19 cellular contexts compared by ENCODE assay signal in the genomic region with DNA sequence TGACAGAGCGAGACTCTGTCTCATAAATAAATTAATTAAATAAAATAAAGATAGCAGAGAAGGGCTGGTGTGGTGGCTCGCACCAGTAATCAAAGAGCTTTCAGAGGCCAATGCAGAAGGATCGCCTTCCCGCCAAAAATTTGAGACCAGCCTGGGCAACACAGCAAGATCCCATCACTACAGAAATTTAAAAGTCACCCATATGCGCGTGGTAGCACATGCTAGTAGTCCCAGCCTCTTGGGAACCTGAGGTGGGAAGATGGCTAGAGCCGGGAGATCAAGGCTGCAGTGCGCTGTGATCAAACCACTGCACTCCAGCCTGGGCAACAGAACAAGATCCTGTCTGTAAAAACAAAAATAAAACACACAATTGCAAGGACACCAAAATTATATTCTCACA. TPM values are rescaled to one million over a fixed set of nuclear protein-coding genes. Genes with fewer than 3 reads are reported as not detected.
A peak's percentile ranks its signal among the peaks of the same experiment; 100 is the strongest.
DNase-seq lines count a peak whose midpoint lies in the region; ATAC-seq and TF ChIP-seq lines count a peak whose summit lies in the region.
"Had no signal": no experiment of that assay in that cellular context is flagged by ENCODE, and none has a peak within 500 bp of the region (broad histone marks: within the 10 kb centered on the region; RNA-seq: fewer than 3 reads in every experiment).

No MANE protein-coding gene starts in this region.

- ATAC-seq in Panc1 (no peak), WTC11 (no peak)
- ATAC-seq: GM12878 had no signal

- DNase-seq in Panc1 (ENCODE audit: low read depth, low spot score) (no peak), WTC11 (ENCODE audit: low spot score) (no peak), osteoblast (ENCODE audit: insufficient read length, low spot score, missing footprints) (peak; percentile 25), spleen (peak; percentile 9), NCI-H82 (lab: John Stamatoyannopoulos, UW) (no peak), occipital lobe (lab: John Stamatoyannopoulos, UW) (no peak), NCI-H146 treated with DMSO at 0.1 percent for 48 hours (lab: John Stamatoyannopoulos, UW; ENCODE audit: unreplicated experiment) (no peak)
- DNase-seq: ACHN; BE2C; C1 segment of cervical spinal cord; CD4-positive, CD25-positive, alpha-beta regulatory T cell; CD8-positive, alpha-beta memory T cell; COR-L47; DMS 273 treated with DMSO at 0.1 percent for 48 hours; DMS53; DND-41; EL; H9 had no signal

- H3K27me3 ChIP-seq in Panc1 (ENCODE audit: control insufficient read depth, insufficient read depth, low read length) (no peaks in the 10 kb centered on the region), osteoblast (ENCODE audit: insufficient read depth, low read length) (no peaks in the 10 kb centered on the region), spleen (replicated peaks in 1 of 7) (no peaks in the 10 kb centered on the region)
- H3K27me3 ChIP-seq: BE2C had no signal

- peaks cover 21% of the 10 kb centered on the region for H4K20me1 ChIP-seq in osteoblast (ENCODE audit: insufficient read depth, low read length)

- no peak overlapping the region for H3K4me2 ChIP-seq in osteoblast (ENCODE audit: insufficient read depth, low read length)

- H3K36me3 ChIP-seq in Panc1 (ENCODE audit: control insufficient read depth, insufficient read depth, low read length) (peaks cover 4% of the 10 kb centered on the region; the same call in 1 of the 2 replicates), osteoblast (ENCODE audit: insufficient read depth, low read length) (peaks cover 20% of the 10 kb centered on the region), spleen (peaks cover 3 to 62% (median 28%) of the 10 kb centered on the region in 6 donors)

- no peaks in the 10 kb centered on the region for H3K4me1 Mint-ChIP-seq in WTC11

- CTCF ChIA-PET in Panc1 (lab: Charles Lee), result no interaction called here
- CTCF ChIA-PET in WTC11 (lab: Charles Lee), result interaction anchor here (1.4 kb wide), 1 partner anchor 53 kb away, joined by 4 read pairs; no protein-coding TSS in a partner anchor

- POLR2A ChIA-PET in Panc1 (lab: Charles Lee), result interaction anchor here (0.6 kb wide), 2 partner anchors 52 to 155 kb away, joined by 3 read pairs; no protein-coding TSS in a partner anchor
- POLR2A ChIA-PET in WTC11 (lab: Charles Lee), result no interaction called here

- intact Hi-C loops in Panc1 (cut with micrococcal nuclease; ENCODE audit: unreplicated experiment) (no loop called here), spleen (cut with DNase I; ENCODE audit: low total_unique reads) (no loop called here)

- peaks cover 71% of the 10 kb centered on the region for H3K79me2 ChIP-seq in osteoblast (ENCODE audit: insufficient read depth, low read length)

- BruUV-seq in Panc1 (replicated peaks; lab: Mats Ljungman, UMichigan), result TSS peak; percentile 22

- H3K27ac Mint-ChIP-seq in WTC11, result no peak overlapping the region

- no peak overlapping the region for H2AFZ ChIP-seq in osteoblast (ENCODE audit: low read length)

- no peaks in the 10 kb centered on the region for H3K9me3 Mint-ChIP-seq in WTC11
- H3K9me3 Mint-ChIP-seq: CD4-positive, CD25-positive, alpha-beta regulatory T cell; CD8-positive, alpha-beta memory T cell; H9 had no signal

- no peaks in the 10 kb centered on the region for H3K27me3 Mint-ChIP-seq in WTC11 (ENCODE audit: low read depth)
- H3K27me3 Mint-ChIP-seq: CD4-positive, CD25-positive, alpha-beta regulatory T cell had no signal

- H3K27ac ChIP-seq in Panc1 (ENCODE audit: low read length) (no peak overlapping the region), osteoblast (ENCODE audit: low read depth, low read length) (no peak overlapping the region), spleen (no peak overlapping the region)

- no peak for TF ChIP-seq CTCF in Panc1 (IDR thresholded peaks at IDR 0.05)
- no peak for TF ChIP-seq CTCF in WTC11 (IDR thresholded peaks at IDR 0.05)
- TF ChIP-seq CTCF in osteoblast (IDR thresholded peaks at IDR 0.05; ENCODE audit: extremely low read depth, low read depth, low read length), result no peak
- no peak for TF ChIP-seq CTCF in spleen (IDR thresholded peaks at IDR 0.05 in 8 of 11, conservative IDR thresholded peaks at IDR 0.05 in 3 of 11)

- peaks cover 28% of the 10 kb centered on the region for H3K36me3 Mint-ChIP-seq in WTC11

- H3K4me3 ChIP-seq in Panc1 (ENCODE audit: low read depth in 2 of 2, low read length in 2 of 2) (no peak overlapping the region), osteoblast (ENCODE audit: insufficient read depth, low read length) (no peak overlapping the region), spleen (no peak overlapping the region)
- H3K4me3 ChIP-seq: GM12878 had no signal

- H3K4me1 ChIP-seq in Panc1 (ENCODE audit: control insufficient read depth, insufficient read depth, low read length) (no peaks in the 10 kb centered on the region), osteoblast (ENCODE audit: insufficient read depth, low read length) (no peaks in the 10 kb centered on the region), spleen (peaks cover 0 to 42% (median 8%) of the 10 kb centered on the region in 6 donors)
- H3K4me1 ChIP-seq: BE2C had no signal

- no peak for TF ChIP-seq POLR2A in spleen (IDR thresholded peaks at IDR 0.05)

- no peaks in the 10 kb centered on the region for H3K9me3 ChIP-seq in Panc1 (ENCODE audit: control insufficient read depth, insufficient read depth, low read depth, low read length)
- H3K9me3 ChIP-seq in osteoblast (ENCODE audit: low read depth, low read length), result no peaks in the 10 kb centered on the region
- H3K9me3 ChIP-seq in spleen, result no peaks in the 10 kb centered on the region
- H3K9me3 ChIP-seq: BE2C had no signal

- in situ Hi-C loops in Panc1 (cut with HindIII; ENCODE audit: low pct_unique_long_range_greater_than_20kb, low sequenced_read_pairs), result no loop called here

- H3K4me3 Mint-ChIP-seq in WTC11, result no peak overlapping the region
- H3K4me3 Mint-ChIP-seq: CD8-positive, alpha-beta memory T cell; H9 had no signal

- whole genome bisulfite sequencing in spleen, 5 donors, result 93 to 99% (median 97%) methylated on average over 8 of the region's 8 CpGs

TF ChIP-seq in WTC11, 78 proteins besides CTCF, POLR2A, EP300 and RAD21:
- TF ChIP-seq ZNF121 (CRISPR knock-in tag; IDR thresholded peaks at IDR 0.05) (peak; percentile 87), ZNF416 (CRISPR knock-in tag; IDR thresholded peaks at IDR 0.05) (no peak), KAT7 (CRISPR knock-in tag; IDR thresholded peaks at IDR 0.05; ENCODE audit: borderline replicate concordance) (no peak), RORB (CRISPR knock-in tag; IDR thresholded peaks at IDR 0.05) (no peak)

RNA-seq across cellular contexts. Expression of gene SMARCC1, which starts 9.6 kb away (rescaled TPM):
- total RNA-seq in Panc1 (2021; ENCODE audit: unreplicated experiment) (84.2 TPM), WTC11 (2021) (237 to 249 TPM (median 243 TPM) in 3 replicates), osteoblast (46.3 and 46.7 TPM in 2 replicates), spleen (10 to 100 TPM; 40.4 to 82.9 (median 66.4) TPM), occipital lobe (104 TPM)
- polyA plus RNA-seq in Panc1 (2012; ENCODE audit: insufficient read length), result 45.4 TPM
- 10 to 100 TPM; 10.5 to 14.9 (median 11.7) TPM for polyA plus RNA-seq in spleen

RNA-seq across cellular contexts. Expression of gene DHX30, which starts 30.9 kb away (rescaled TPM):
- total RNA-seq in Panc1 (2021; ENCODE audit: unreplicated experiment) (65.1 TPM), WTC11 (2021) (97.3 to 99.2 TPM (median 98.1 TPM) in 3 replicates), osteoblast (56.6 and 59.4 TPM in 2 replicates), spleen (10 to 100 TPM; 50.5 to 73.5 (median 65.8) TPM), occipital lobe (69.1 TPM)
- polyA plus RNA-seq in Panc1 (2012; ENCODE audit: insufficient read length), result 67.2 TPM
- polyA plus RNA-seq in spleen, result 10 to 100 TPM; 31.9 to 52.5 (median 44.4) TPM

Comparison
In these comparisons a context has a peak if more than half of its experiments do, and no peak if none do; other contexts are left out.
1. DNase-seq: peak in osteoblast (single experiment) and spleen (single experiment); none in Panc1 (single experiment), WTC11 (single experiment), NCI-H82 (single experiment), occipital lobe (single experiment) and NCI-H146 treated with DMSO at 0.1 percent for 48 hours (single experiment).